In the genomic region with DNA sequence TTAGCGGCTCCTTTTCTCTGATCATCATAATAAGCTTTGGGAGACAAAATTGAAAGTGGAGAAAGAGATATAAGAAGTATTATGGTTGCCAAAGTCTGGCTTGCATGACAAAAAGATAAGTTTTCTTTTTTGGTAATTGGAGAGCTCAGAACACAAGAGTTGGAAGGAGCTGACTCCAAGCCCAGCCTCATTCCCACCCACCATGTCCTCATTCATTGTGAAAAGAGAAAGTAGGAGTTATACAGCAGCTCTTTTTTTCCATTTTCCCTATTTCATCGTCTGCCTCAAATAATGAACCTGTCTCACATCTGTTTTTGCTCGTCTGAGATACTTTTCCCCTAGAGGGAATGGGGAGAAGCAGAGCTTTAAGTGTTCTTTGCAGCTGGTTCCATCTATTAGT, we compare ENCODE assay signal across 29 cellular contexts. TPM values are rescaled to one million over a fixed set of nuclear protein-coding genes. Genes with fewer than 3 reads are reported as not detected.
"Had no signal": no experiment of that assay in that cellular context is flagged by ENCODE, and none has a peak within 500 bp of the region (broad histone marks: within the 10 kb centered on the region; RNA-seq: fewer than 3 reads in every experiment).

No MANE protein-coding gene starts in this region.

- H3K27me3 ChIP-seq: brain microvascular endothelial cell, cardiac muscle cell, MG63, SJCRH30 had no signal

- H3K4me3 ChIP-seq: cardiac muscle cell, MG63, SJCRH30 had no signal

- DNase-seq: activated CD4-positive, alpha-beta T cell treated with anti-CD3 and anti-CD28 coated beads for 48 hours; activated CD4-positive, alpha-beta T cell treated with anti-CD3 and anti-CD28 coated beads, Interleukin-2, amount 50 U/mL, for 4 hours; activated CD4-positive, CD25-positive, alpha-beta regulatory T cell treated with anti-CD3 and anti-CD28 coated beads, Interleukin-2, amount 50 U/mL, for 72 hours; activated CD8-positive, alpha-beta memory T cell treated with anti-CD3 and anti-CD28 coated beads, Interleukin-2, amount 50 U/mL, for 48 hours; activated CD8-positive, alpha-beta T cell treated with anti-CD3 and anti-CD28 coated beads, Interleukin-2, amount 10 ng/mL, durations not matched to agents 7 days and 5 days; activated effector memory CD4-positive, alpha-beta T cell treated with anti-CD3 and anti-CD28 coated beads, Interleukin-2, amount 50 U/mL, for 16 hours; activated naive CD4-positive, alpha-beta T cell treated with Interleukin-2 at 50 U/mL for 16 hours; activated T-cell treated with anti-CD3 and anti-CD28 coated beads, Interleukin-2, amount 50 U/mL, for 1 hour; amniotic stem cell; brain microvascular endothelial cell; MG63; MV-4-11; NCI-H1092 treated with DMSO at 0.1 percent for 48 hours; NCI-H1417 treated with DMSO at 0.1 percent for 48 hours; NCI-H1694; NCI-H2029; NCI-H2107; NCI-H510A treated with DMSO at 0.1 percent for 48 hours; NCI-H69; NK-92 treated with Interleukin-12 subunit alpha and Interleukin-12 subunit beta, amount 100 ng/mL, for 24 hours; OCI-M1; Right ventricle myocardium superior; SK-N-SH had no signal

- ATAC-seq: activated CD8-positive, alpha-beta T cell treated with anti-CD3 and anti-CD28 coated beads, Interleukin-2, amount 10 ng/mL, durations not matched to agents 7 days and 5 days; Panc1; WTC11 had no signal

- H3K4me3 Mint-ChIP-seq: activated CD8-positive, alpha-beta T cell treated with anti-CD3 and anti-CD28 coated beads, Interleukin-2, amount 10 ng/mL, durations not matched to agents 7 days and 5 days; T-helper 1 cell treated with Interleukin-12 subunit alpha and Interleukin-12 subunit beta and Interleukin-4 antibody, amounts not matched to agents 30 μg/mL and 1 μg/mL, for 36 hours; WTC11 had no signal

- H3K27ac Mint-ChIP-seq: activated CD8-positive, alpha-beta T cell treated with anti-CD3 and anti-CD28 coated beads, Interleukin-2, amount 10 ng/mL, durations not matched to agents 7 days and 5 days; T-helper 1 cell treated with Interleukin-12 subunit alpha and Interleukin-12 subunit beta and Interleukin-4 antibody, amounts not matched to agents 30 μg/mL and 1 μg/mL, for 36 hours; WTC11 had no signal

- H3K27ac ChIP-seq: brain microvascular endothelial cell, cardiac muscle cell, RWPE1, SJCRH30 had no signal

- H3K9me3 Mint-ChIP-seq: T-helper 1 cell treated with Interleukin-12 subunit alpha and Interleukin-12 subunit beta and Interleukin-4 antibody, amounts not matched to agents 30 μg/mL and 1 μg/mL, for 36 hours had no signal

- H3K4me1 Mint-ChIP-seq: WTC11 had no signal

RNA-seq across cellular contexts. Expression of gene AGT, which starts 34.8 kb away (rescaled TPM):
- total RNA-seq: activated CD8-positive, alpha-beta T cell treated with anti-CD3 and anti-CD28 coated beads, Interleukin-2, amount 10 ng/mL, durations not matched to agents 7 days and 5 days had no signal
